ENCODE assay signal across 9 cellular contexts in genomic region chr15:73993211-73993994, GRCh38. TPM values are rescaled to one million over a fixed set of nuclear protein-coding genes. Genes with fewer than 3 reads are reported as not detected.
A peak's percentile ranks its signal among the peaks of the same experiment; 100 is the strongest.
DNase-seq lines count a peak whose midpoint lies in the region; ATAC-seq and TF ChIP-seq lines count a peak whose summit lies in the region.
"Had no signal": no experiment of that assay in that cellular context is flagged by ENCODE, and none has a peak within 500 bp of the region (broad histone marks: within the 10 kb centered on the region; RNA-seq: fewer than 3 reads in every experiment).

No MANE protein-coding gene starts in this region.

- peak overlapping the region; percentile 88 to 100 (median 98) for H3K4me3 Mint-ChIP-seq in CD8-positive, alpha-beta memory T cell
- peak overlapping the region; percentile 97 for H3K4me3 Mint-ChIP-seq in endothelial cell (ENCODE audit: unreplicated experiment)
- peak overlapping the region; percentile 94 for H3K4me3 Mint-ChIP-seq in progenitor cell of endocrine pancreas (ENCODE audit: low read depth)

- H3K9me3 Mint-ChIP-seq in CD8-positive, alpha-beta memory T cell: no peaks in the 10 kb centered on the region
- H3K9me3 Mint-ChIP-seq in endothelial cell (ENCODE audit: unreplicated experiment) (no peaks in the 10 kb centered on the region), progenitor cell of endocrine pancreas (ENCODE audit: low read depth) (no peaks in the 10 kb centered on the region)

- CTCF ChIA-PET in CD8-positive, alpha-beta memory T cell (lab: Charles Lee): interaction anchor here (0.9 to 6.3 kb wide), 6 partner anchors 13 to 56 kb away, joined by 3 to 34 read pairs (median 4); no protein-coding TSS in a partner anchor
- CTCF ChIA-PET in OCI-LY7 (lab: Charles Lee; ENCODE audit: unreplicated experiment): no interaction called here

- no peaks in the 10 kb centered on the region for H3K36me3 ChIP-seq in CD8-positive, alpha-beta memory T cell (ENCODE audit: insufficient read depth, low read length)
- H3K36me3 ChIP-seq in OCI-LY7 (ENCODE audit: insufficient read depth, low read length): peaks cover 3% of the 10 kb centered on the region; the same call in 1 of the 2 replicates

- H3K9me2 ChIP-seq in OCI-LY7 (ENCODE audit: insufficient read depth, low read length): no peaks in the 10 kb centered on the region

- intact Hi-C loops in OCI-LY7 (cut with micrococcal nuclease; ENCODE audit: unreplicated experiment): loop anchor here (5.0 to 10.0 kb wide), 2 partner anchors 471 to 1761 kb away; partner anchors contain the start of genes PKM and UBL7

- peaks cover 50% of the 10 kb centered on the region for H3K4me1 ChIP-seq in CD8-positive, alpha-beta memory T cell (ENCODE audit: insufficient read depth, low read length)
- H3K4me1 ChIP-seq in OCI-LY7 (ENCODE audit: insufficient read depth, low read length, poor library complexity, severe bottlenecking): peaks cover 45% of the 10 kb centered on the region

- H3K4me1 Mint-ChIP-seq in CD8-positive, alpha-beta memory T cell: peaks cover 48 to 64% (median 58%) of the 10 kb centered on the region in 3 donors
- H3K4me1 Mint-ChIP-seq in endothelial cell (ENCODE audit: unreplicated experiment) (peaks cover 47% of the 10 kb centered on the region), progenitor cell of endocrine pancreas (ENCODE audit: low read depth) (peaks cover 16% of the 10 kb centered on the region)

- H3K36me3 Mint-ChIP-seq in CD8-positive, alpha-beta memory T cell: peaks cover 0 to 21% (median 1%) of the 10 kb centered on the region in 3 donors
- H3K36me3 Mint-ChIP-seq in endothelial cell (ENCODE audit: low read depth, unreplicated experiment) (peaks cover 4% of the 10 kb centered on the region), progenitor cell of endocrine pancreas (ENCODE audit: insufficient read depth) (no peaks in the 10 kb centered on the region)

- peak overlapping the region; percentile 72 to 100 (median 96) for H3K27ac Mint-ChIP-seq in CD8-positive, alpha-beta memory T cell
- peak overlapping the region; percentile 82 for H3K27ac Mint-ChIP-seq in endothelial cell (ENCODE audit: unreplicated experiment)
- H3K27ac Mint-ChIP-seq in progenitor cell of endocrine pancreas: no peak overlapping the region

- H3K27ac ChIP-seq in CD8-positive, alpha-beta memory T cell (ENCODE audit: low read depth, low read length): peak overlapping the region; percentile 83
- no peak overlapping the region for H3K27ac ChIP-seq in OCI-LY7 (ENCODE audit: low read depth, low read length, poor library complexity, severe bottlenecking)

- H3K27me3 Mint-ChIP-seq in CD8-positive, alpha-beta memory T cell: no peaks in the 10 kb centered on the region
- H3K27me3 Mint-ChIP-seq in endothelial cell (ENCODE audit: unreplicated experiment) (peaks cover 13% of the 10 kb centered on the region), progenitor cell of endocrine pancreas (no peaks in the 10 kb centered on the region)

- no peak for DNase-seq in CD8-positive, alpha-beta memory T cell
- DNase-seq in OCI-LY7 (ENCODE audit: low spot score): no peak
- no peak for DNase-seq in endothelial cell (ENCODE audit: low spot score)
- no peak for DNase-seq in progenitor cell of endocrine pancreas (ENCODE audit: low spot score, unreplicated experiment)
- no peak for DNase-seq in AG20443 (ENCODE audit: low spot score)
- no peak for DNase-seq in NCI-H510A (lab: John Stamatoyannopoulos, UW)
- DNase-seq in GOT3 (lab: John Stamatoyannopoulos, UW): no peak
- DNase-seq: left lung had no signal

- H3K4me2 ChIP-seq in OCI-LY7 (ENCODE audit: low read length): peak overlapping the region; percentile 98

- H2AFZ ChIP-seq in OCI-LY7 (ENCODE audit: low read length): peak overlapping the region; percentile 93; the same call in 1 of the 2 replicates

- TF ChIP-seq CTCF in OCI-LY7 (conservative IDR thresholded peaks at IDR 0.05; ENCODE audit: low read length) (no peak), endothelial cell (IDR thresholded peaks at IDR 0.05; ENCODE audit: unreplicated experiment) (no peak), progenitor cell of endocrine pancreas (IDR thresholded peaks at IDR 0.05; ENCODE audit: unreplicated experiment) (no peak)

- no TSS peak for BruUV-seq in OCI-LY7 (replicated peaks; lab: Mats Ljungman, UMichigan)

- H3K27me3 ChIP-seq in CD8-positive, alpha-beta memory T cell (ENCODE audit: insufficient read depth, low read length, poor library complexity, severe bottlenecking): no peaks in the 10 kb centered on the region
- H3K27me3 ChIP-seq: left lung had no signal

- POLR2A ChIA-PET in CD8-positive, alpha-beta memory T cell (lab: Charles Lee): interaction anchor here (0.6 to 1.1 kb wide), 3 partner anchors 20 to 74 kb away, joined by 3 to 6 read pairs (median 3); no protein-coding TSS in a partner anchor
- POLR2A ChIA-PET in OCI-LY7 (lab: Charles Lee): interaction anchor here (1.0 to 1.8 kb wide), 4 partner anchors 8 to 17 kb away, joined by 4 to 10 read pairs (median 6); no protein-coding TSS in a partner anchor

- H4K20me1 ChIP-seq in OCI-LY7 (ENCODE audit: insufficient read depth, low read length): peaks cover 7% of the 10 kb centered on the region; the same call in 1 of the 2 replicates

- peak overlapping the region; percentile 92 for H3K4me3 ChIP-seq in CD8-positive, alpha-beta memory T cell (ENCODE audit: low read length)
- H3K4me3 ChIP-seq in OCI-LY7 (ENCODE audit: low read depth, low read length, poor library complexity, severe bottlenecking): peak overlapping the region; percentile 89

- H3K9me3 ChIP-seq in CD8-positive, alpha-beta memory T cell (ENCODE audit: low read length): no peaks in the 10 kb centered on the region
- no peaks in the 10 kb centered on the region for H3K9me3 ChIP-seq in OCI-LY7 (ENCODE audit: low read length)
- H3K9me3 ChIP-seq: left lung had no signal

- peaks cover 25% of the 10 kb centered on the region; the same call in 1 of the 2 replicates for H3K79me2 ChIP-seq in OCI-LY7 (ENCODE audit: insufficient read depth, low read depth, low read length)

- no peak for ATAC-seq in HG02678 (IDR thresholded peaks at IDR 0.05; ENCODE audit: unreplicated experiment)

RNA-seq across cellular contexts. Expression of gene PML, which starts 1.1 kb away (rescaled TPM):
- 10 to 100 TPM; 35.5 to 37.4 TPM for total RNA-seq in CD8-positive, alpha-beta memory T cell
- 32.3 TPM for polyA plus RNA-seq in CD8-positive, alpha-beta memory T cell
- 9.6 and 16.9 TPM in 2 replicates for total RNA-seq in OCI-LY7 (2014; rRNA removed; shearing (Covaris generic))
- total RNA-seq in OCI-LY7 (2022): 26.1 and 28.1 TPM in 2 replicates
- total RNA-seq in endothelial cell (ENCODE audit: unreplicated experiment): 161 TPM
- total RNA-seq in progenitor cell of endocrine pancreas: 27.8 and 29.9 TPM in 2 replicates

RNA-seq across cellular contexts. Expression of gene STOML1, which starts 1.3 kb away (rescaled TPM):
- 10 to 100 TPM; 13.2 to 13.3 TPM for total RNA-seq in CD8-positive, alpha-beta memory T cell
- polyA plus RNA-seq in CD8-positive, alpha-beta memory T cell: 8.6 TPM
- total RNA-seq in OCI-LY7 (2014; rRNA removed; shearing (Covaris generic)): 5.7 and 8.0 TPM in 2 replicates
- total RNA-seq in OCI-LY7 (2022) (8.9 and 10.0 TPM in 2 replicates), endothelial cell (ENCODE audit: unreplicated experiment) (14.3 TPM), progenitor cell of endocrine pancreas (8.0 and 8.7 TPM in 2 replicates)
